Comparison of ENCODE assay signal across 8 cellular contexts in the genomic region with DNA sequence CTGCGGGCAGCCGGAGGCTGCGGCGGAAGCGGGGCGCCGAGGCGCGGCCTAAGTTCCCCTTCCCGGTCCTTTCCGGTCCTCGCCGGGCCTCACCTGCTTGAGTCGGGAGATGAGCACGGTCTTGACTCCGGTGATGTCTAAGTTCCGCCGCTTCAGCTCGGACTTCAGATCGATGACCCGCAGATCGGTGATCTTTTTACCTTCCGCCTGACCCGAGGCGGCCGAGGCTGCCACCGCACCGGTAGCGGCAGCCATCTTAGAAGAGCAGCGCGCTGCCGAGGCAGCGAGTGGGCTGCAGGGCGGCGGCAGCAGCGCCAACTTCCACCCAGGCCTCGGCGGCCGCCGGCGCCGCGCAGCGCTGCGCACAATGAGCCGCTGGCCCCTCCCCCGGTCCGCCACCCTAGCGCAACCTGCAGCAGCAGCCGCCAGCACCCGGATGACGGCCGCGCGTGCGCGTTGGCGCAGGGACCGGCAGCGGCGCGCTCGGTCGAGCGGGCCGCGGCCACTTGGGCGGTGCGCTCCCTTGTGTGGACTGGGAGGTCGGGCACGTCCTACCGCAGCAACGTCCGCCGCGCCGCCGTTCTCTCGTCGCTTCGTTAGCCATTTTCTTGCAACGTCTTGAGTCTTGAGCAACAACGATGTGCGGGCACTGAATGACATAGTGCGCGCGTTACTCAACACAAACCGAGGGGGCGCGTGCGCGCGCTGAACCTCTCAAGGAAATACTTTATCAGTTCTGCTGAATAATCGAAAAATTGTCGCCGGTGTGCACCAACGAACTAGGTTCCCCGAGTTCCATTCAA. TPM values are rescaled to one million over a fixed set of nuclear protein-coding genes. Genes with fewer than 3 reads are reported as not detected.
A peak's percentile ranks its signal among the peaks of the same experiment; 100 is the strongest.
DNase-seq lines count a peak whose midpoint lies in the region; ATAC-seq and TF ChIP-seq lines count a peak whose summit lies in the region.

A gene (minus strand): TSS at position 369 of the 803 bp plus-strand sequence. CDS start 114 bp downstream, at position 255.

- peak within 1 kb of the TSS; percentile 98 for H3K4me3 Mint-ChIP-seq in activated CD4-positive, alpha-beta T cell treated with anti-CD3 and anti-CD28 coated beads, Interleukin-2, amount 10 ng/mL, durations not matched to agents 24 days and 14 days

- H3K27me3 Mint-ChIP-seq in activated CD4-positive, alpha-beta T cell treated with anti-CD3 and anti-CD28 coated beads, Interleukin-2, amount 10 ng/mL, durations not matched to agents 24 days and 14 days: peaks cover 1% of the 10 kb centered on the region

- peak; percentile 13 for TF ChIP-seq CTCF in coronary artery (IDR thresholded peaks at IDR 0.05)

- intact Hi-C loops in activated CD4-positive, alpha-beta T cell treated with anti-CD3 and anti-CD28 coated beads, Interleukin-2, amount 10 ng/mL, durations not matched to agents 24 days and 14 days (cut with micrococcal nuclease): loop anchor here (1.0 to 2.0 kb wide), 5 partner anchors 45 to 601 kb away; a partner anchor contains a TSS

- ATAC-seq in GM19328 (IDR thresholded peaks at IDR 0.05; ENCODE audit: unreplicated experiment) (peak; percentile 75), HG03469 (IDR thresholded peaks at IDR 0.05; ENCODE audit: unreplicated experiment) (peak; percentile 74), left lobe of liver (peak; percentile 94)

- H3K9me3 Mint-ChIP-seq in activated CD4-positive, alpha-beta T cell treated with anti-CD3 and anti-CD28 coated beads, Interleukin-2, amount 10 ng/mL, durations not matched to agents 24 days and 14 days: no peaks in the 10 kb centered on the region

- peaks cover 17% of the 10 kb centered on the region for H3K36me3 Mint-ChIP-seq in activated CD4-positive, alpha-beta T cell treated with anti-CD3 and anti-CD28 coated beads, Interleukin-2, amount 10 ng/mL, durations not matched to agents 24 days and 14 days (ENCODE audit: low read depth)

- DNase-seq in C1 segment of cervical spinal cord (lab: John Stamatoyannopoulos, UW) (peak; percentile 31 to 96 (median 87)), NCI-H526 treated with DMSO at 0.1 percent for 48 hours (lab: John Stamatoyannopoulos, UW) (peak; percentile 88), coronary artery (ENCODE audit: low spot score) (peak; percentile 97), left lobe of liver (ENCODE audit: low spot score) (peak; percentile 94)
- peak; percentile 96 for DNase-seq in activated CD4-positive, alpha-beta T cell treated with anti-CD3 and anti-CD28 coated beads, Interleukin-2, amount 10 ng/mL, durations not matched to agents 24 days and 14 days
- DNase-seq in stimulated activated CD4-positive, alpha-beta T cell treated with anti-CD3 and anti-CD28 coated beads, Interleukin-2, amount 100 ng/mL, for 24 hours: peak; percentile 92 to 94

- peaks cover 21% of the 10 kb centered on the region for H3K4me1 Mint-ChIP-seq in activated CD4-positive, alpha-beta T cell treated with anti-CD3 and anti-CD28 coated beads, Interleukin-2, amount 10 ng/mL, durations not matched to agents 24 days and 14 days

- H3K4me3 ChIP-seq in coronary artery: peak within 1 kb of the TSS; percentile 97

- peak within 1 kb of the TSS; percentile 100 for H3K27ac Mint-ChIP-seq in activated CD4-positive, alpha-beta T cell treated with anti-CD3 and anti-CD28 coated beads, Interleukin-2, amount 10 ng/mL, durations not matched to agents 24 days and 14 days

- H3K27ac ChIP-seq in coronary artery: peak within 1 kb of the TSS; percentile 98 to 99

RNA-seq across cellular contexts. Expression of the gene that starts here (rescaled TPM):
- 126 and 127 TPM in 2 replicates for total RNA-seq in activated CD4-positive, alpha-beta T cell treated with anti-CD3 and anti-CD28 coated beads, Interleukin-2, amount 10 ng/mL, durations not matched to agents 24 days and 14 days
- total RNA-seq in left lobe of liver: 38.7 TPM

Comparison
In these comparisons a context has a peak if more than half of its experiments do, and no peak if none do; other contexts are left out.
1. Peak in every context shown above with its lines: DNase-seq, ATAC-seq, H3K4me3 ChIP-seq and H3K27ac ChIP-seq.